17 cellular contexts compared by ENCODE assay signal in the genomic region with DNA sequence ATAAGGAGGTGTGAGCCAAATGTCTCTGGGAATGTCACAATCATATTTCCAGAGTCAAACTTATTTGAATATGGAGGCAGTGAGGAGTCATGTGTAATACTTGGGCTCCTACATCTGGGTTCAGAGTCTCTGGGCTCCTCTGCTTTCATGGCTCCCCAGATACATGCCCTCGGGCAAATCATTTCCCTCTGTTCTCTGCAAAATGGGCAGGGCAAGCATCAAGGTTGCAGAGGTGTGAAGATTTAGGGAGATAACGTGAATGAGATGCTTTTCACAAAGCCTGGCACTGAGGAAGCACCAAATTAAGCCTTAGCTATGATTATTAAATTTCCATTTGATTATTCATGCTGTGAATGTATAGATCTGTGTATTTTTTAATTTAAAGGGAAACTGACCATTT.
DNase-seq lines count a peak whose midpoint lies in the region; ATAC-seq, FAIRE-seq and TF ChIP-seq lines count a peak whose summit lies in the region.
"Had no signal": no experiment of that assay in that cellular context is flagged by ENCODE, and none has a peak within 500 bp of the region (broad histone marks: within the 10 kb centered on the region; RNA-seq: fewer than 3 reads in every experiment).

No MANE protein-coding gene starts in this region.

- H3K9ac ChIP-seq in parathyroid adenoma, result no peak overlapping the region
- H3K9ac ChIP-seq: KMS-11 had no signal

- H3K27me3 ChIP-seq in parathyroid adenoma (ENCODE audit: control insufficient read depth, insufficient read depth, low read length), result no peaks in the 10 kb centered on the region
- H3K27me3 ChIP-seq: SJSA1 had no signal

- H3K4me3 ChIP-seq in parathyroid adenoma (ENCODE audit: low read depth, low read length), result no peak overlapping the region
- H3K4me3 ChIP-seq: PC-9, SJSA1 had no signal

- no peaks in the 10 kb centered on the region for H3K27me3 Mint-ChIP-seq in activated naive CD4-positive, alpha-beta T cell treated with anti-CD3 and anti-CD28 coated beads, Interleukin-2, amount 10 ng/mL, durations not matched to agents 7 days and 5 days
- H3K27me3 Mint-ChIP-seq in activated T-helper 17 cell treated with anti-CD3 and anti-CD28 coated beads, Interleukin-2, amount 50 U/mL, for 72 hours, result no peaks in the 10 kb centered on the region

- no peak for TF ChIP-seq CTCF in parathyroid adenoma (IDR thresholded peaks at IDR 0.05)

- H3K4me1 Mint-ChIP-seq in activated naive CD4-positive, alpha-beta T cell treated with anti-CD3 and anti-CD28 coated beads, Interleukin-2, amount 10 ng/mL, durations not matched to agents 7 days and 5 days, result peaks cover 6% of the 10 kb centered on the region
- H3K4me1 Mint-ChIP-seq in activated T-helper 17 cell treated with anti-CD3 and anti-CD28 coated beads, Interleukin-2, amount 50 U/mL, for 72 hours, result no peaks in the 10 kb centered on the region

- no peaks in the 10 kb centered on the region for H3K36me3 ChIP-seq in parathyroid adenoma (ENCODE audit: control insufficient read depth, insufficient read depth, low read length)
- H3K36me3 ChIP-seq: SJSA1 had no signal

- no peaks in the 10 kb centered on the region for H3K79me2 ChIP-seq in parathyroid adenoma

- FAIRE-seq in RCC 7860 (lab: Jason Lieb, UNC), result no peak

- CTCF ChIA-PET in activated naive CD4-positive, alpha-beta T cell treated with anti-CD3 and anti-CD28 coated beads, Interleukin-2, amount 10 ng/mL, durations not matched to agents 7 days and 5 days (lab: Charles Lee), result no interaction called here

- no peak for ATAC-seq in activated naive CD4-positive, alpha-beta T cell treated with anti-CD3 and anti-CD28 coated beads, Interleukin-2, amount 50 U/mL, for 72 hours
- ATAC-seq in activated T-helper 17 cell treated with anti-CD3 and anti-CD28 coated beads, Interleukin-2, amount 50 U/mL, for 72 hours (replicated peaks), result no peak

- no peaks in the 10 kb centered on the region for H3K9me3 Mint-ChIP-seq in activated naive CD4-positive, alpha-beta T cell treated with anti-CD3 and anti-CD28 coated beads, Interleukin-2, amount 10 ng/mL, durations not matched to agents 7 days and 5 days
- H3K9me3 Mint-ChIP-seq in activated naive CD4-positive, alpha-beta T cell treated with anti-CD3 and anti-CD28 coated beads, Interleukin-2, amount 50 U/mL, for 72 hours, result peaks cover 0 to 10% of the 10 kb centered on the region in 2 donors
- H3K9me3 Mint-ChIP-seq in activated T-helper 17 cell treated with anti-CD3 and anti-CD28 coated beads, Interleukin-2, amount 50 U/mL, for 72 hours, result no peaks in the 10 kb centered on the region

- DNase-seq in activated naive CD4-positive, alpha-beta T cell treated with anti-CD3 and anti-CD28 coated beads, Interleukin-2, amount 10 ng/mL, durations not matched to agents 7 days and 5 days, result no peak
- DNase-seq in activated naive CD4-positive, alpha-beta T cell treated with anti-CD3 and anti-CD28 coated beads, Interleukin-2, amount 50 U/mL, for 72 hours (ENCODE audit: low spot score in 2 of 2), result no peak
- DNase-seq in M059J (ENCODE audit: low read depth), result peak; percentile 24
- no peak for DNase-seq in RCC 7860 (ENCODE audit: low spot score)
- DNase-seq in mesenteric fat pad (ENCODE audit: low spot score), result no peak
- DNase-seq: C1 segment of cervical spinal cord, DMS79 treated with DMSO at 0.1 percent for 48 hours, NCI-H1417 treated with DMSO at 0.1 percent for 48 hours, NCI-H187 treated with DMSO at 0.1 percent for 48 hours, NCI-H226, NCI-H524, NCI-H82, PC-9 had no signal

- no peak overlapping the region for H3K4me3 Mint-ChIP-seq in activated naive CD4-positive, alpha-beta T cell treated with anti-CD3 and anti-CD28 coated beads, Interleukin-2, amount 10 ng/mL, durations not matched to agents 7 days and 5 days
- no peak overlapping the region for H3K4me3 Mint-ChIP-seq in activated T-helper 17 cell treated with anti-CD3 and anti-CD28 coated beads, Interleukin-2, amount 50 U/mL, for 72 hours

- H3K27ac Mint-ChIP-seq in activated naive CD4-positive, alpha-beta T cell treated with anti-CD3 and anti-CD28 coated beads, Interleukin-2, amount 10 ng/mL, durations not matched to agents 7 days and 5 days, result peak overlapping the region; percentile 45
- H3K27ac Mint-ChIP-seq in activated naive CD4-positive, alpha-beta T cell treated with anti-CD3 and anti-CD28 coated beads, Interleukin-2, amount 50 U/mL, for 72 hours, result no peak overlapping the region
- peak overlapping the region; percentile 61 for H3K27ac Mint-ChIP-seq in activated T-helper 17 cell treated with anti-CD3 and anti-CD28 coated beads, Interleukin-2, amount 50 U/mL, for 72 hours

- H3K4me2 ChIP-seq in parathyroid adenoma (ENCODE audit: low read length), result peak overlapping the region; percentile 18
- H3K4me2 ChIP-seq: KMS-11, PC-9 had no signal

- H3K9me3 ChIP-seq in parathyroid adenoma (ENCODE audit: control insufficient read depth, low read length), result no peaks in the 10 kb centered on the region
- H3K9me3 ChIP-seq: SJSA1 had no signal

- H2AFZ ChIP-seq in parathyroid adenoma, result no peak overlapping the region
- H2AFZ ChIP-seq: PC-9 had no signal

- H3K36me3 Mint-ChIP-seq in activated naive CD4-positive, alpha-beta T cell treated with anti-CD3 and anti-CD28 coated beads, Interleukin-2, amount 10 ng/mL, durations not matched to agents 7 days and 5 days, result no peaks in the 10 kb centered on the region
- no peaks in the 10 kb centered on the region for H3K36me3 Mint-ChIP-seq in activated naive CD4-positive, alpha-beta T cell treated with anti-CD3 and anti-CD28 coated beads, Interleukin-2, amount 50 U/mL, for 72 hours
- no peaks in the 10 kb centered on the region for H3K36me3 Mint-ChIP-seq in activated T-helper 17 cell treated with anti-CD3 and anti-CD28 coated beads, Interleukin-2, amount 50 U/mL, for 72 hours (ENCODE audit: low read depth)

- H3K4me1 ChIP-seq in parathyroid adenoma, result peaks cover 22% of the 10 kb centered on the region

- no peak overlapping the region for H3K27ac ChIP-seq in parathyroid adenoma
- H3K27ac ChIP-seq: KMS-11, PC-9, SJSA1 had no signal

Comparison
In these comparisons a context has a peak if more than half of its experiments do, and no peak if none do; other contexts are left out.
1. H3K27ac Mint-ChIP-seq: peak in activated naive CD4-positive, alpha-beta T cell treated with anti-CD3 and anti-CD28 coated beads, Interleukin-2, amount 10 ng/mL, durations not matched to agents 7 days and 5 days (single experiment) and activated T-helper 17 cell treated with anti-CD3 and anti-CD28 coated beads, Interleukin-2, amount 50 U/mL, for 72 hours (single experiment); none in activated naive CD4-positive, alpha-beta T cell treated with anti-CD3 and anti-CD28 coated beads, Interleukin-2, amount 50 U/mL, for 72 hours (0 of 2).